Comparison of ENCODE assay signal across 8 cellular contexts in genomic region chr7:87220734-87221215, GRCh38. TPM values are rescaled to one million over a fixed set of nuclear protein-coding genes. Genes with fewer than 3 reads are reported as not detected.
DNase-seq lines count a peak whose midpoint lies in the region; ATAC-seq and TF ChIP-seq lines count a peak whose summit lies in the region.

No MANE protein-coding gene starts in this region.

- H3K79me2 ChIP-seq in HCT116 (ENCODE audit: insufficient read depth, low read length), result peaks cover 39% of the 10 kb centered on the region

- peak overlapping the region; percentile 75; the same call in 1 of the 2 replicates for H3K27ac ChIP-seq in HCT116 (ENCODE audit: low read depth, low read length)

- peak overlapping the region; percentile 85 to 92 for H3K4me3 ChIP-seq in HCT116 (replicated peaks in 1 of 2; ENCODE audit: low read depth in 1 of 2, low read length in 2 of 2)

- RAD21 ChIA-PET in HCT116 (lab: Charles Lee; ENCODE audit: low non-redundant PET in 1 of 2, low total read pairs in 2 of 2, uncharacterized antibody in 2 of 2, unreplicated experiment in 2 of 2), result no interaction called here

- H3K4me1 ChIP-seq in HCT116 (ENCODE audit: control insufficient read depth in 1 of 2, insufficient read depth in 2 of 2, low read length in 2 of 2), result peaks cover 0 to 19% of the 10 kb centered on the region in 2 experiments; a peak in 3 of 4 replicates

- peak overlapping the region; percentile 79 for H2AFZ ChIP-seq in HCT116 (ENCODE audit: low read depth, low read length, poor library complexity, severe bottlenecking)

- no peaks in the 10 kb centered on the region for H3K9me3 Mint-ChIP-seq in activated T-helper 2 cell treated with anti-CD3 and anti-CD28 coated beads, Interferon-gamma antibody, Interleukin-2, Interleukin-4, amounts not matched to agents 10 μg/mL and 5 μg/mL and 100 μg/mL, durations not matched to agents 14 hours and 24 hours and 36 hours
- H3K9me3 Mint-ChIP-seq in stimulated activated effector memory CD8-positive, alpha-beta T cell treated with anti-CD3 and anti-CD28 coated beads, Interleukin-12 subunit alpha, Interleukin-12 subunit beta, amount 100 ng/mL, for 72 hours, result no peaks in the 10 kb centered on the region

- ATAC-seq in HCT116, result no peak
- no peak for ATAC-seq in stimulated activated effector memory CD8-positive, alpha-beta T cell treated with anti-CD3 and anti-CD28 coated beads, Interleukin-12 subunit alpha, Interleukin-12 subunit beta, amount 100 ng/mL, for 72 hours
- no peak for ATAC-seq in GM21717 (IDR thresholded peaks at IDR 0.05; ENCODE audit: unreplicated experiment)

- DNase-seq in AG20443 (ENCODE audit: low spot score) (peak; percentile 30), HCT116 (ENCODE audit: low read depth, low spot score) (no peak), islet precursor cell (peak; percentile 62), NAMALWA (ENCODE audit: low spot score) (no peak)
- no peak for DNase-seq in activated T-helper 2 cell treated with anti-CD3 and anti-CD28 coated beads, Interferon-gamma antibody, Interleukin-2, Interleukin-4, amounts not matched to agents 10 μg/mL and 5 μg/mL and 100 μg/mL, durations not matched to agents 14 hours and 24 hours and 36 hours (ENCODE audit: low spot score)
- no peak for DNase-seq in stimulated activated effector memory CD8-positive, alpha-beta T cell treated with anti-CD3 and anti-CD28 coated beads, Interleukin-12 subunit alpha, Interleukin-12 subunit beta, amount 100 ng/mL, for 72 hours (ENCODE audit: low spot score in 2 of 2)
- DNase-seq in activated CD4-positive, CD25-positive, alpha-beta regulatory T cell (lab: John Stamatoyannopoulos, UW), result no peak

- peaks cover 18% of the 10 kb centered on the region for H3K36me3 Mint-ChIP-seq in activated T-helper 2 cell treated with anti-CD3 and anti-CD28 coated beads, Interferon-gamma antibody, Interleukin-2, Interleukin-4, amounts not matched to agents 10 μg/mL and 5 μg/mL and 100 μg/mL, durations not matched to agents 14 hours and 24 hours and 36 hours (ENCODE audit: low read depth)
- peaks cover 43% of the 10 kb centered on the region for H3K36me3 Mint-ChIP-seq in stimulated activated effector memory CD8-positive, alpha-beta T cell treated with anti-CD3 and anti-CD28 coated beads, Interleukin-12 subunit alpha, Interleukin-12 subunit beta, amount 100 ng/mL, for 72 hours

- BruUV-seq in HCT116 (replicated peaks; lab: Mats Ljungman, UMichigan), result no TSS peak

- H3K9ac ChIP-seq in HCT116 (ENCODE audit: low read length), result peak overlapping the region; percentile 97

- peaks cover 13% of the 10 kb centered on the region for H3K27me3 Mint-ChIP-seq in activated T-helper 2 cell treated with anti-CD3 and anti-CD28 coated beads, Interferon-gamma antibody, Interleukin-2, Interleukin-4, amounts not matched to agents 10 μg/mL and 5 μg/mL and 100 μg/mL, durations not matched to agents 14 hours and 24 hours and 36 hours (ENCODE audit: low read depth)

- peaks cover 26% of the 10 kb centered on the region for H3K4me1 Mint-ChIP-seq in activated T-helper 2 cell treated with anti-CD3 and anti-CD28 coated beads, Interferon-gamma antibody, Interleukin-2, Interleukin-4, amounts not matched to agents 10 μg/mL and 5 μg/mL and 100 μg/mL, durations not matched to agents 14 hours and 24 hours and 36 hours (ENCODE audit: low read depth)
- peaks cover 13% of the 10 kb centered on the region for H3K4me1 Mint-ChIP-seq in stimulated activated effector memory CD8-positive, alpha-beta T cell treated with anti-CD3 and anti-CD28 coated beads, Interleukin-12 subunit alpha, Interleukin-12 subunit beta, amount 100 ng/mL, for 72 hours

- peak overlapping the region; percentile 99 for H3K4me3 Mint-ChIP-seq in activated T-helper 2 cell treated with anti-CD3 and anti-CD28 coated beads, Interferon-gamma antibody, Interleukin-2, Interleukin-4, amounts not matched to agents 10 μg/mL and 5 μg/mL and 100 μg/mL, durations not matched to agents 14 hours and 24 hours and 36 hours (ENCODE audit: low read depth)
- peak overlapping the region; percentile 99 for H3K4me3 Mint-ChIP-seq in stimulated activated effector memory CD8-positive, alpha-beta T cell treated with anti-CD3 and anti-CD28 coated beads, Interleukin-12 subunit alpha, Interleukin-12 subunit beta, amount 100 ng/mL, for 72 hours

- H3K9me3 ChIP-seq in HCT116 (ENCODE audit: control insufficient read depth in 1 of 2, insufficient read depth in 1 of 2, low read depth in 1 of 2, low read length in 2 of 2), result no peaks in the 10 kb centered on the region

- no peaks in the 10 kb centered on the region for H3K27me3 ChIP-seq in HCT116 (ENCODE audit: insufficient read depth, low read length)

- H3K4me2 ChIP-seq in HCT116 (ENCODE audit: low read length), result peak overlapping the region; percentile 81

- no peaks in the 10 kb centered on the region; a peak in 2 of 4 replicates for H3K36me3 ChIP-seq in HCT116 (ENCODE audit: control insufficient read depth in 1 of 2, insufficient read depth in 2 of 2, low read length in 2 of 2)

- no peak for TF ChIP-seq CTCF in HCT116 (IDR thresholded peaks at IDR 0.05 in 2 of 3, conservative IDR thresholded peaks at IDR 0.05 in 1 of 3; ENCODE audit: borderline replicate concordance in 1 of 3, insufficient read depth in 1 of 3, low read depth in 2 of 3, low read length in 2 of 3)

- no peaks in the 10 kb centered on the region for H4K20me1 ChIP-seq in HCT116 (ENCODE audit: insufficient read depth)

- H3K27ac Mint-ChIP-seq in activated T-helper 2 cell treated with anti-CD3 and anti-CD28 coated beads, Interferon-gamma antibody, Interleukin-2, Interleukin-4, amounts not matched to agents 10 μg/mL and 5 μg/mL and 100 μg/mL, durations not matched to agents 14 hours and 24 hours and 36 hours, result peak overlapping the region; percentile 6
- H3K27ac Mint-ChIP-seq in stimulated activated effector memory CD8-positive, alpha-beta T cell treated with anti-CD3 and anti-CD28 coated beads, Interleukin-12 subunit alpha, Interleukin-12 subunit beta, amount 100 ng/mL, for 72 hours, result peak overlapping the region; percentile 98

- POLR2A ChIA-PET in HCT116 (lab: Charles Lee), result interaction anchor here (1.0 to 2.1 kb wide), 4 partner anchors 21 to 219 kb away, joined by 3 to 10 read pairs (median 4); partner anchors contain the start of gene DMTF1

- CTCF ChIA-PET in HCT116 (lab: Charles Lee), result interaction anchor here (1.3 kb wide), 1 partner anchor 10 kb away, joined by 4 read pairs; no protein-coding TSS in a partner anchor

- no peak for TF ChIP-seq POLR2A in HCT116 (IDR thresholded peaks at IDR 0.05; ENCODE audit: borderline replicate concordance, extremely low read depth, insufficient read depth, insufficient read length)

- no peak for TF ChIP-seq RAD21 in HCT116 (IDR thresholded peaks at IDR 0.05; ENCODE audit: low read depth)

- no peaks in the 10 kb centered on the region for H3K9me2 ChIP-seq in HCT116 (ENCODE audit: insufficient read depth)

- intact Hi-C loops in HCT116 (cut with micrococcal nuclease), result loop anchor here (5.0 kb wide), 1 partner anchor 293 kb away; no protein-coding TSS in a partner anchor
- intact Hi-C loops in activated T-helper 2 cell treated with anti-CD3 and anti-CD28 coated beads, Interferon-gamma antibody, Interleukin-2, Interleukin-4, amounts not matched to agents 10 μg/mL and 5 μg/mL and 100 μg/mL, durations not matched to agents 14 hours and 24 hours and 36 hours (cut with micrococcal nuclease), result loop anchor here (1.0 to 5.0 kb wide), 3 partner anchors 16 to 163 kb away; partner anchors contain the start of genes CROT and ELAPOR2

TF ChIP-seq in HCT116, 20 proteins besides CTCF, POLR2A, EP300 and RAD21:
- TF ChIP-seq POLR2AphosphoS5 (IDR thresholded peaks at IDR 0.05; ENCODE audit: low read depth, low read length) (0 out of 2 replicates have a peak, but pooled peaks have one; percentile 7), CEBPB (IDR thresholded peaks at IDR 0.05; ENCODE audit: low read depth) (no peak)

RNA-seq across cellular contexts. Expression of gene TMEM243, which starts 1.2 kb away (rescaled TPM):
- 23.3 TPM for total RNA-seq in HCT116 (2021; ENCODE audit: unreplicated experiment)
- polyA plus RNA-seq in HCT116 (2012), result 10.2 and 15.0 TPM in 2 replicates
- total RNA-seq in activated T-helper 2 cell treated with anti-CD3 and anti-CD28 coated beads, Interferon-gamma antibody, Interleukin-2, Interleukin-4, amounts not matched to agents 10 μg/mL and 5 μg/mL and 100 μg/mL, durations not matched to agents 14 hours and 24 hours and 36 hours, result 41.8 and 43.8 TPM in 2 replicates

Comparison
In these comparisons a context has a peak if more than half of its experiments do, and no peak if none do; other contexts are left out.
1. DNase-seq: peak in AG20443 (single experiment) and islet precursor cell (single experiment); none in HCT116 (single experiment), activated T-helper 2 cell treated with anti-CD3 and anti-CD28 coated beads, Interferon-gamma antibody, Interleukin-2, Interleukin-4, amounts not matched to agents 10 μg/mL and 5 μg/mL and 100 μg/mL, durations not matched to agents 14 hours and 24 hours and 36 hours (single experiment), stimulated activated effector memory CD8-positive, alpha-beta T cell treated with anti-CD3 and anti-CD28 coated beads, Interleukin-12 subunit alpha, Interleukin-12 subunit beta, amount 100 ng/mL, for 72 hours (0 of 2), activated CD4-positive, CD25-positive, alpha-beta regulatory T cell (0 of 4) and NAMALWA (single experiment).